ENCODE assay signal across 22 cellular contexts in the genomic region with DNA sequence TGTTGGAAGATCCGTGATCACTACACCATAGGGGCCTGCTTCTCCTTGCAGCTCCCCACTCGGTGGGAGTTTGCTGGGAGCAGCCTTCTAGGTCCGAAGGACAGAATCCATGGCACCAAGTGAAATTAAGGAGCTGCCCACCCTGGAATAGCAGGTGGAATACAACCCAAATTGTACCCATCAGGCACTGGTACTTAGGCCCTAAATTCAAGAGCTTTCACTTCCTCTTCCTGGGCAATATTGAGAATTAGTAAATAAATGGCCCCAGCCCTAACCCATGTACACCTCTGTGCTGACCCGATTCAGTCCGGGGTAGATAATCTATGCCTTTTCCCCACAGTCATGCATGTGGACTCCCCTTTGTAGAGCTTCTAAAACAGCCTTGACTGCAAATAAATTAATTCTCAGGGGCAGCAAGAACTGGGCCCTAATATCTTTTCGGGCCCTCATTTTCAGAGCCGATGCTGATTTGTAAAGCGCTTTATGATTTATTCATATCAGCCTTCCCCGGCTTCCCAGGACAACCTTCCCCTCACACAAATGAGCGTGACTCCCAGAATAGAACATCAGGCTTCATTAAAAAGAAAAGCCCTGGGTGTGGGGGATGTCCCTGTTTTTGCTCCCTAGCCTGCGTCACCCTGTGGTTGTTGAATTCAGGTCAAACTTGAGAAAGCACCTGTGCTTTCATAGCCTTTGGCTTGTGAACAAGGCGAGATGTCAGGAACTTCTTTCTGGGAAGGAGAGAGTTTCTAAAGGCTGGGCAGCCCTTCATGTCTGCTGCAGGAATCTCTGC.
DNase-seq lines count a peak whose midpoint lies in the region; ATAC-seq, FAIRE-seq and TF ChIP-seq lines count a peak whose summit lies in the region.
"Had no signal": no experiment of that assay in that cellular context is flagged by ENCODE, and none has a peak within 500 bp of the region (broad histone marks: within the 10 kb centered on the region; RNA-seq: fewer than 3 reads in every experiment).

No MANE protein-coding gene starts in this region.

- intact Hi-C loops in activated B cell treated with CpG ODN at 0.5 μM for 24 hours (cut with micrococcal nuclease): no loop called here
- intact Hi-C loops in PC-9 (cut with micrococcal nuclease; ENCODE audit: unreplicated experiment): no loop called here

- H4K20me1 ChIP-seq in PC-9 (ENCODE audit: insufficient read depth): no peaks in the 10 kb centered on the region

- H3K9me3 ChIP-seq in PC-9 (ENCODE audit: insufficient read depth, low read depth) (no peaks in the 10 kb centered on the region), right atrium auricular region (no peaks in the 10 kb centered on the region)

- ATAC-seq in GM19395 (IDR thresholded peaks at IDR 0.05; ENCODE audit: unreplicated experiment) (peak; percentile 72), HG03175 (IDR thresholded peaks at IDR 0.05; ENCODE audit: unreplicated experiment) (peak; percentile 62), activated B cell treated with CpG ODN at 0.5 μM for 24 hours (ENCODE audit: low read depth) (peak; percentile 57)
- ATAC-seq: activated CD4-positive, CD25-positive, alpha-beta regulatory T cell treated with anti-CD3 and anti-CD28 coated beads, Interleukin-2, amount 50 U/mL, for 24 hours; activated T-helper 17 cell treated with anti-CD3 and anti-CD28 coated beads, Interleukin-2, amount 50 U/mL, for 72 hours; stimulated activated naive CD8-positive, alpha-beta T cell treated with anti-CD3 and anti-CD28 coated beads, Interleukin-15, amount 100 ng/mL, for 72 hours had no signal

- no peak for TF ChIP-seq POLR2A in GM12891 (IDR thresholded peaks at IDR 0.05; ENCODE audit: low read depth, low read length)

- H3K36me3 ChIP-seq in PC-9 (ENCODE audit: low read depth) (no peaks in the 10 kb centered on the region), right atrium auricular region (no peaks in the 10 kb centered on the region)

- H3K27me3 Mint-ChIP-seq in activated B cell treated with CpG ODN at 0.5 μM for 24 hours: no peaks in the 10 kb centered on the region
- H3K27me3 Mint-ChIP-seq: stimulated activated naive CD8-positive, alpha-beta T cell treated with anti-CD3 and anti-CD28 coated beads, Interleukin-15, amount 100 ng/mL, for 72 hours had no signal

- no peak overlapping the region for H2AFZ ChIP-seq in PC-9

- H3K9me2 ChIP-seq in PC-9 (ENCODE audit: insufficient read depth): no peaks in the 10 kb centered on the region

- H3K4me3 ChIP-seq in PC-9 (no peak overlapping the region), right atrium auricular region (no peak overlapping the region)

- CTCF ChIA-PET in activated B cell treated with CpG ODN at 0.5 μM for 24 hours (lab: Charles Lee): no interaction called here
- CTCF ChIA-PET in PC-9 (lab: Charles Lee): no interaction called here

- POLR2A ChIA-PET in activated B cell treated with CpG ODN at 0.5 μM for 24 hours (lab: Charles Lee): interaction anchor here (0.7 to 1.0 kb wide), 2 partner anchors 28 to 748 kb away, joined by 3 read pairs; partner anchors contain the start of genes NCBP1 and TSTD2
- POLR2A ChIA-PET in PC-9 (lab: Charles Lee; ENCODE audit: unreplicated experiment): interaction anchor here (0.6 kb wide), 1 partner anchor 101 kb away, joined by 5 read pairs; no protein-coding TSS in a partner anchor

- no peaks in the 10 kb centered on the region for H3K27me3 ChIP-seq in PC-9 (ENCODE audit: insufficient read depth, low read depth)
- no peaks in the 10 kb centered on the region for H3K27me3 ChIP-seq in right atrium auricular region

- H3K9me3 Mint-ChIP-seq in activated B cell treated with CpG ODN at 0.5 μM for 24 hours: no peaks in the 10 kb centered on the region
- H3K9me3 Mint-ChIP-seq: activated T-helper 17 cell treated with anti-CD3 and anti-CD28 coated beads, Interleukin-2, amount 50 U/mL, for 72 hours; stimulated activated naive CD8-positive, alpha-beta T cell treated with anti-CD3 and anti-CD28 coated beads, Interleukin-15, amount 100 ng/mL, for 72 hours had no signal

- no peak for TF ChIP-seq CTCF in activated B cell treated with CpG ODN at 0.5 μM for 24 hours (IDR thresholded peaks at IDR 0.05)
- no peak for TF ChIP-seq CTCF in PC-9 (conservative IDR thresholded peaks at IDR 0.05)
- no peak for TF ChIP-seq CTCF in right atrium auricular region (IDR thresholded peaks at IDR 0.05)

- H3K27ac ChIP-seq in PC-9 (no peak overlapping the region), right atrium auricular region (no peak overlapping the region), substantia nigra (ENCODE audit: low read depth, low read length, poor library complexity, severe bottlenecking) (no peak overlapping the region)

- no peak overlapping the region for H3K4me3 Mint-ChIP-seq in activated B cell treated with CpG ODN at 0.5 μM for 24 hours
- H3K4me3 Mint-ChIP-seq: activated T-helper 17 cell treated with anti-CD3 and anti-CD28 coated beads, Interleukin-2, amount 50 U/mL, for 72 hours; stimulated activated naive CD8-positive, alpha-beta T cell treated with anti-CD3 and anti-CD28 coated beads, Interleukin-15, amount 100 ng/mL, for 72 hours had no signal

- peaks cover 12% of the 10 kb centered on the region for H3K4me1 ChIP-seq in PC-9 (replicated peaks; ENCODE audit: insufficient read depth)
- peaks cover 0 to 10% of the 10 kb centered on the region in 2 donors for H3K4me1 ChIP-seq in right atrium auricular region

- peaks cover 52% of the 10 kb centered on the region for H3K4me1 Mint-ChIP-seq in activated B cell treated with CpG ODN at 0.5 μM for 24 hours
- H3K4me1 Mint-ChIP-seq: activated T-helper 17 cell treated with anti-CD3 and anti-CD28 coated beads, Interleukin-2, amount 50 U/mL, for 72 hours; stimulated activated naive CD8-positive, alpha-beta T cell treated with anti-CD3 and anti-CD28 coated beads, Interleukin-15, amount 100 ng/mL, for 72 hours had no signal

- peak; percentile 30 for DNase-seq in GM12891 (ENCODE audit: insufficient read length, low spot score)
- DNase-seq in activated B cell treated with CpG ODN at 0.5 μM for 24 hours: no peak
- DNase-seq in PC-9: no peak
- DNase-seq in midbrain (lab: John Stamatoyannopoulos, UW): no peak
- DNase-seq in right atrium auricular region (ENCODE audit: low spot score): no peak
- DNase-seq in substantia nigra (lab: John Stamatoyannopoulos, UW): no peak
- DNase-seq: ACHN; amniotic stem cell; caudate nucleus; effector CD8-positive, alpha-beta T cell; head of caudate nucleus; NCI-H1092 treated with DMSO at 0.1 percent for 48 hours; NCI-H2171; SHP77; stimulated activated naive CD8-positive, alpha-beta T cell treated with anti-CD3 and anti-CD28 coated beads, Interleukin-15, amount 100 ng/mL, for 72 hours; T-helper 2 cell had no signal

- FAIRE-seq in GM12891 (lab: Jason Lieb, UNC): no peak
- FAIRE-seq: H54, HepG2 had no signal

- H3K79me2 ChIP-seq in PC-9 (ENCODE audit: low read depth): no peaks in the 10 kb centered on the region

- no peaks in the 10 kb centered on the region for H3F3A ChIP-seq in PC-9 (ENCODE audit: insufficient read depth, low read depth)

- H3K36me3 Mint-ChIP-seq in activated B cell treated with CpG ODN at 0.5 μM for 24 hours (ENCODE audit: low read depth): no peaks in the 10 kb centered on the region

- no TSS peak for BruUV-seq in PC-9 (replicated peaks; lab: Mats Ljungman, UMichigan)

- H3K4me2 ChIP-seq in PC-9: no peak overlapping the region

- H3K27ac Mint-ChIP-seq in activated B cell treated with CpG ODN at 0.5 μM for 24 hours: peak overlapping the region; percentile 73
- H3K27ac Mint-ChIP-seq: activated T-helper 17 cell treated with anti-CD3 and anti-CD28 coated beads, Interleukin-2, amount 50 U/mL, for 72 hours; stimulated activated naive CD8-positive, alpha-beta T cell treated with anti-CD3 and anti-CD28 coated beads, Interleukin-15, amount 100 ng/mL, for 72 hours had no signal

TF ChIP-seq in GM12891, 5 proteins besides CTCF, POLR2A, EP300 and RAD21:
- TF ChIP-seq POU2F2 (IDR thresholded peaks at IDR 0.05; ENCODE audit: low read depth, low read length) (no peak), SPI1 (IDR thresholded peaks at IDR 0.05; ENCODE audit: low read depth, low read length) (peak; percentile 98)
TF ChIP-seq in GM12891: peak in this region for 1.
